In genomic region chr7:32732767-32733166, GRCh38 we compare ENCODE assay signal across 1 cellular context.
TF ChIP-seq lines count a peak whose summit lies in the region.

No MANE protein-coding gene starts in this region.

TF ChIP-seq in K562, 482 proteins besides CTCF, POLR2A, EP300 and RAD21 (continued from another document):
- 0 out of 4 replicates have a peak, but pooled peaks of 1 of the 2 experiments have one; percentile 28 for TF ChIP-seq MLLT1 (IDR thresholded peaks at IDR 0.05)
- TF ChIP-seq RAD51 (IDR thresholded peaks at IDR 0.05; ENCODE audit: borderline replicate concordance, low read depth), result peak; percentile 19; the same call in 1 of the 2 replicates
